Comparison of ENCODE assay signal across 23 cellular contexts in genomic region chr12:8668441-8668840, GRCh38. TPM values are rescaled to one million over a fixed set of nuclear protein-coding genes. Genes with fewer than 3 reads are reported as not detected.
DNase-seq lines count a peak whose midpoint lies in the region; ATAC-seq, FAIRE-seq and TF ChIP-seq lines count a peak whose summit lies in the region.
"Had no signal": no experiment of that assay in that cellular context is flagged by ENCODE, and none has a peak within 500 bp of the region (broad histone marks: within the 10 kb centered on the region; RNA-seq: fewer than 3 reads in every experiment).

No MANE protein-coding gene starts in this region.

- no peak overlapping the region for H3K4me3 Mint-ChIP-seq in naive thymus-derived CD4-positive, alpha-beta T cell
- no peak overlapping the region for H3K4me3 Mint-ChIP-seq in type B pancreatic cell
- H3K4me3 Mint-ChIP-seq: CD4-positive, alpha-beta T cell; IgD-negative memory B cell had no signal

- FAIRE-seq in HepG2 (lab: Jason Lieb, UNC) = no peak
- FAIRE-seq: A204.1 had no signal

- TF ChIP-seq CTCF in HepG2 (CRISPR knock-in tag; IDR thresholded peaks at IDR 0.05) (no peak), type B pancreatic cell (conservative IDR thresholded peaks at IDR 0.05) (no peak)

- peak overlapping the region; percentile 85 for H3K27ac ChIP-seq in caudate nucleus (ENCODE audit: low read depth, low read length)
- H3K27ac ChIP-seq in naive thymus-derived CD4-positive, alpha-beta T cell (ENCODE audit: low read depth, low read length) = no peak overlapping the region
- H3K27ac ChIP-seq in HepG2 (ENCODE audit: extremely low read length, insufficient read depth, low read length) = no peak overlapping the region
- H3K27ac ChIP-seq: RWPE1 had no signal

- no peak overlapping the region for H3K4me3 ChIP-seq in naive thymus-derived CD4-positive, alpha-beta T cell (ENCODE audit: low read length)
- H3K4me3 ChIP-seq in HepG2 (replicated peaks in 1 of 3; ENCODE audit: insufficient read depth in 1 of 3, low read depth in 2 of 3, low read length in 3 of 3) = no peak overlapping the region
- H3K4me3 ChIP-seq: HAP-1 had no signal

- 0% methylated on average over 1 of the region's 2 CpGs for WGBS in HepG2 (ENCODE audit: low lambda C conversion rate)

- DNase-seq in left ventricle myocardium superior = no peak
- no peak for DNase-seq in Right ventricle myocardium inferior (ENCODE audit: missing footprints)
- peak in 36 of 61 donors; percentile 2 to 85 (median 24) for DNase-seq in caudate nucleus (lab: John Stamatoyannopoulos, UW)
- DNase-seq in myocyte (ENCODE audit: low read depth) = peak; percentile 66
- DNase-seq in naive thymus-derived CD4-positive, alpha-beta T cell = no peak
- no peak for DNase-seq in HCEC 1CT
- DNase-seq in HepG2 (ENCODE audit: low spot score) = no peak
- no peak for DNase-seq in type B pancreatic cell (ENCODE audit: extremely low spot score, unreplicated experiment)
- DNase-seq: Calu3; CD4-positive, alpha-beta T cell; DMS79; GF-D8; MV-4-11; NCI-H1436; NCI-H2029 treated with DMSO at 0.1 percent for 48 hours; NCI-H524 had no signal

- no peak overlapping the region for H2AFZ ChIP-seq in HepG2 (ENCODE audit: low read length)

- POLR2A ChIA-PET in naive thymus-derived CD4-positive, alpha-beta T cell (lab: Charles Lee) = interaction anchor here (0.6 kb wide), 1 partner anchor 9 kb away, joined by 7 read pairs; no protein-coding TSS in a partner anchor
- POLR2A ChIA-PET in HepG2 (lab: Yijun Ruan, JAX) = no interaction called here

- BruUV-seq in HepG2 (replicated peaks; lab: Mats Ljungman, UMichigan) = no TSS peak

- peaks cover 0 to 4% (median 0%) of the 10 kb centered on the region in 7 donors for H3K4me1 Mint-ChIP-seq in naive thymus-derived CD4-positive, alpha-beta T cell
- H3K4me1 Mint-ChIP-seq in type B pancreatic cell (ENCODE audit: unreplicated experiment) = no peaks in the 10 kb centered on the region

- TF ChIP-seq RAD21 in HepG2 (CRISPR knock-in tag; IDR thresholded peaks at IDR 0.05) = no peak

- H3K4me1 ChIP-seq in naive thymus-derived CD4-positive, alpha-beta T cell (ENCODE audit: control insufficient read depth in 2 of 2, insufficient read depth in 2 of 2, low read length in 2 of 2) = no peaks in the 10 kb centered on the region
- no peaks in the 10 kb centered on the region for H3K4me1 ChIP-seq in HepG2 (ENCODE audit: insufficient read depth, low read length)
- H3K4me1 ChIP-seq: HAP-1 had no signal

- H3K9me3 Mint-ChIP-seq in naive thymus-derived CD4-positive, alpha-beta T cell = peaks cover 0 to 3% (median 0%) of the 10 kb centered on the region in 11 donors
- peaks cover 4% of the 10 kb centered on the region for H3K9me3 Mint-ChIP-seq in type B pancreatic cell
- H3K9me3 Mint-ChIP-seq: CD4-positive, alpha-beta T cell had no signal

- no peak for TF ChIP-seq POLR2A in HepG2 (IDR thresholded peaks at IDR 0.05; ENCODE audit: insufficient read depth in 1 of 2, low read depth in 2 of 2, low read length in 2 of 2)

- H3K36me3 Mint-ChIP-seq in naive thymus-derived CD4-positive, alpha-beta T cell = no peaks in the 10 kb centered on the region
- peaks cover 6% of the 10 kb centered on the region for H3K36me3 Mint-ChIP-seq in type B pancreatic cell

- no peak overlapping the region for H3K4me2 ChIP-seq in HepG2 (ENCODE audit: low read depth, low read length)

- CTCF ChIA-PET in naive thymus-derived CD4-positive, alpha-beta T cell (lab: Charles Lee) = interaction anchor here (1.1 kb wide), 1 partner anchor 8 kb away, joined by 3 read pairs; no protein-coding TSS in a partner anchor
- CTCF ChIA-PET in HepG2 (lab: Yijun Ruan, JAX; ENCODE audit: low intra/inter-chr PET ratio, low total read pairs) = no interaction called here

- H3K9ac ChIP-seq in HepG2 (ENCODE audit: insufficient read depth, low read depth, low read length) = no peak overlapping the region

- H3K9me3 ChIP-seq in naive thymus-derived CD4-positive, alpha-beta T cell (ENCODE audit: control insufficient read depth in 2 of 3, low read length in 3 of 3) = no peaks in the 10 kb centered on the region
- H3K9me3 ChIP-seq in HepG2 (ENCODE audit: low read length) = no peaks in the 10 kb centered on the region
- H3K9me3 ChIP-seq: HAP-1 had no signal

- peak; percentile 9 for ATAC-seq in left ventricle myocardium superior
- no peak for ATAC-seq in Right ventricle myocardium inferior
- no peak for ATAC-seq in naive thymus-derived CD4-positive, alpha-beta T cell
- no peak for ATAC-seq in HepG2

- H4K20me1 ChIP-seq in HepG2 (ENCODE audit: insufficient read depth, low read length) = no peaks in the 10 kb centered on the region

- peaks cover 5 to 17% (median 11%) of the 10 kb centered on the region in 5 donors for H3K27me3 Mint-ChIP-seq in naive thymus-derived CD4-positive, alpha-beta T cell
- H3K27me3 Mint-ChIP-seq in type B pancreatic cell = no peaks in the 10 kb centered on the region

- H3K27me3 ChIP-seq in naive thymus-derived CD4-positive, alpha-beta T cell (ENCODE audit: control insufficient read depth in 2 of 2, insufficient read depth in 2 of 2, low read length in 2 of 2) = no peaks in the 10 kb centered on the region
- H3K27me3 ChIP-seq in HepG2 (ENCODE audit: control insufficient read depth in 1 of 2, insufficient read depth in 2 of 2, low read length in 2 of 2) = peaks cover 0 to 7% of the 10 kb centered on the region in 2 experiments; a peak in 3 of 5 replicates

- TF ChIP-seq EP300 in HepG2 (IDR thresholded peaks at IDR 0.05; ENCODE audit: low read depth in 2 of 2, low read length in 2 of 2) (no peak), HepG2 (CRISPR knock-in tag; IDR thresholded peaks at IDR 0.05; ENCODE audit: borderline replicate concordance) (no peak)

- intact Hi-C loops in left ventricle myocardium superior (cut with micrococcal nuclease) (no loop called here), Right ventricle myocardium inferior (cut with DNase I) (no loop called here), HepG2 (cut with micrococcal nuclease; ENCODE audit: unreplicated experiment) (no loop called here)
- intact Hi-C loops in naive thymus-derived CD4-positive, alpha-beta T cell (cut with micrococcal nuclease) = no loop called here

- H3K27ac Mint-ChIP-seq in naive thymus-derived CD4-positive, alpha-beta T cell = no peak overlapping the region
- H3K27ac Mint-ChIP-seq in type B pancreatic cell = no peak overlapping the region
- H3K27ac Mint-ChIP-seq: CD4-positive, alpha-beta T cell; IgD-negative memory B cell had no signal

- no peaks in the 10 kb centered on the region for H3K79me2 ChIP-seq in HepG2 (ENCODE audit: insufficient read depth, low read length)

- H3K36me3 ChIP-seq in naive thymus-derived CD4-positive, alpha-beta T cell (ENCODE audit: control insufficient read depth in 2 of 3, insufficient read depth in 3 of 3, low read length in 3 of 3) = no peaks in the 10 kb centered on the region
- H3K36me3 ChIP-seq in HepG2 (replicated peaks in 1 of 2; ENCODE audit: control insufficient read depth in 1 of 2, insufficient read depth in 2 of 2, low read length in 2 of 2) = no peaks in the 10 kb centered on the region
- H3K36me3 ChIP-seq: HAP-1 had no signal

- in situ Hi-C loops in HepG2 (cut with HindIII; ENCODE audit: extremely low pct_ligation_motif_present, low pct_unique_long_range_greater_than_20kb) = no loop called here

RNA-seq across cellular contexts. Expression of gene MFAP5, which starts 5.8 kb away (rescaled TPM):
- total RNA-seq in left ventricle myocardium superior (29.1 TPM), Right ventricle myocardium inferior (56.0 TPM), myocyte (130 and 136 TPM in 2 replicates), HepG2 (2016; rRNA removed; fragmentation: Illumina TruSeq; extraction: Trizol) (not detected in 2 replicates), type B pancreatic cell (ENCODE audit: low replicate concordance) (1.4 and 11.5 TPM in 2 replicates)
- polyA plus RNA-seq in myocyte (2012) = 472 TPM
- not detected for total RNA-seq in naive thymus-derived CD4-positive, alpha-beta T cell
- not detected for polyA plus RNA-seq in naive thymus-derived CD4-positive, alpha-beta T cell
- not detected in 2 replicates for total RNA-seq in HepG2 (2016; cell fraction: cytosol; rRNA removed; fragmentation: Illumina TruSeq; extraction: Trizol; ENCODE audit: low read depth)
- not detected in 2 replicates for total RNA-seq in HepG2 (2016; cell fraction: insoluble cytoplasmic fraction; rRNA removed; fragmentation: Illumina TruSeq; extraction: Trizol)
- total RNA-seq in HepG2 (2016; cell fraction: membrane; rRNA removed; fragmentation: Illumina TruSeq; extraction: Trizol) = not detected in 2 replicates
- total RNA-seq in HepG2 (2016; cell fraction: nucleus; rRNA removed; fragmentation: Illumina TruSeq; extraction: Trizol) = not detected in 2 replicates
- 0.07 TPM in 1 of 2 replicates, not detected in the other for polyA plus RNA-seq in HepG2 (2011; rRNA removed)
- 0.15 and 0.23 TPM in 2 replicates for polyA plus RNA-seq in HepG2 (2011; cell fraction: cytosol; rRNA removed)
- polyA plus RNA-seq in HepG2 (2011; cell fraction: nucleus; rRNA removed) = not detected in 2 replicates
- polyA plus RNA-seq in HepG2 (2012) = not detected in 2 replicates
- not detected in 2 replicates for polyA plus RNA-seq in HepG2 (2016; cell fraction: cytosol; fragmentation: Illumina TruSeq; extraction: Trizol; ENCODE audit: low read depth)
- polyA plus RNA-seq in HepG2 (2016; cell fraction: insoluble cytoplasmic fraction; fragmentation: Illumina TruSeq; extraction: Trizol; ENCODE audit: low read depth) = not detected in 2 replicates
- not detected in 2 replicates for polyA plus RNA-seq in HepG2 (2016; cell fraction: membrane; fragmentation: Illumina TruSeq; extraction: Trizol; ENCODE audit: low read depth)
- not detected in 2 replicates for polyA plus RNA-seq in HepG2 (2016; cell fraction: nucleus; fragmentation: Illumina TruSeq; extraction: Trizol; ENCODE audit: insufficient read depth, low read depth)
- polyA minus RNA-seq in HepG2 (2011; rRNA and poly(A)+ RNA removed; ENCODE audit: low replicate concordance) = 442 TPM in 1 of 2 replicates, not detected in the other
- polyA minus RNA-seq in HepG2 (2011; cell fraction: cytosol; rRNA and poly(A)+ RNA removed) = 0.62 TPM in 1 of 2 replicates, not detected in the other
- 0.52 and 1.2 TPM in 2 replicates for polyA minus RNA-seq in HepG2 (2011; cell fraction: nucleus; rRNA and poly(A)+ RNA removed)
- total RNA-seq: Calu3; CD4-positive, alpha-beta T cell; HT-29; SK-MEL-5 had no signal
- polyA plus RNA-seq: IgD-negative memory B cell had no signal

RNA-seq across cellular contexts. Expression of gene RIMKLB, which starts 29.4 kb away (rescaled TPM):
- total RNA-seq in left ventricle myocardium superior (9.7 TPM), Right ventricle myocardium inferior (12.5 TPM), myocyte (38.3 and 39.1 TPM in 2 replicates), HepG2 (2016; rRNA removed; fragmentation: Illumina TruSeq; extraction: Trizol) (0.21 and 0.33 TPM in 2 replicates), type B pancreatic cell (ENCODE audit: low replicate concordance) (59.8 and 65.2 TPM in 2 replicates)
- polyA plus RNA-seq in myocyte (2012) = 20.3 TPM
- total RNA-seq in naive thymus-derived CD4-positive, alpha-beta T cell = 10 to 100 TPM in 4 of 5 experiments, 1 to 10 TPM in 1; 1.8 to 31.3 (median 18.2) TPM
- polyA plus RNA-seq in naive thymus-derived CD4-positive, alpha-beta T cell = 1 to 10 TPM; 4.0 to 5.7 TPM
- total RNA-seq in HepG2 (2016; cell fraction: cytosol; rRNA removed; fragmentation: Illumina TruSeq; extraction: Trizol; ENCODE audit: low read depth) = not detected in 2 replicates
- total RNA-seq in HepG2 (2016; cell fraction: insoluble cytoplasmic fraction; rRNA removed; fragmentation: Illumina TruSeq; extraction: Trizol) = 0.22 and 0.39 TPM in 2 replicates
- 0.03 TPM in 1 of 2 replicates, not detected in the other for total RNA-seq in HepG2 (2016; cell fraction: membrane; rRNA removed; fragmentation: Illumina TruSeq; extraction: Trizol)
- total RNA-seq in HepG2 (2016; cell fraction: nucleus; rRNA removed; fragmentation: Illumina TruSeq; extraction: Trizol) = 0.78 and 1.7 TPM in 2 replicates
- polyA plus RNA-seq in HepG2 (2011; rRNA removed) = 0.35 and 0.40 TPM in 2 replicates
- 0.15 and 0.18 TPM in 2 replicates for polyA plus RNA-seq in HepG2 (2011; cell fraction: cytosol; rRNA removed)
- polyA plus RNA-seq in HepG2 (2011; cell fraction: nucleus; rRNA removed) = 0.96 and 2.2 TPM in 2 replicates
- 0.52 and 1.0 TPM in 2 replicates for polyA plus RNA-seq in HepG2 (2012)
- polyA plus RNA-seq in HepG2 (2016; cell fraction: cytosol; fragmentation: Illumina TruSeq; extraction: Trizol; ENCODE audit: low read depth) = not detected in 2 replicates
- polyA plus RNA-seq in HepG2 (2016; cell fraction: insoluble cytoplasmic fraction; fragmentation: Illumina TruSeq; extraction: Trizol; ENCODE audit: low read depth) = 0.30 TPM in 1 of 2 replicates, not detected in the other
- not detected in 2 replicates for polyA plus RNA-seq in HepG2 (2016; cell fraction: membrane; fragmentation: Illumina TruSeq; extraction: Trizol; ENCODE audit: low read depth)
- 1.3 and 1.8 TPM in 2 replicates for polyA plus RNA-seq in HepG2 (2016; cell fraction: nucleus; fragmentation: Illumina TruSeq; extraction: Trizol; ENCODE audit: insufficient read depth, low read depth)
- 0.06 and 372 TPM in 2 replicates for polyA minus RNA-seq in HepG2 (2011; rRNA and poly(A)+ RNA removed; ENCODE audit: low replicate concordance)
- polyA minus RNA-seq in HepG2 (2011; cell fraction: cytosol; rRNA and poly(A)+ RNA removed) = 0.89 and 1.3 TPM in 2 replicates
- polyA minus RNA-seq in HepG2 (2011; cell fraction: nucleus; rRNA and poly(A)+ RNA removed) = 2.2 and 2.6 TPM in 2 replicates
- total RNA-seq: HT-29 had no signal

RNA-seq across cellular contexts. Expression of gene AICDA, which starts 55.8 kb away (rescaled TPM):
- total RNA-seq in left ventricle myocardium superior (not detected), Right ventricle myocardium inferior (0.08 TPM), myocyte (0.43 TPM in 1 of 2 replicates, not detected in the other), HepG2 (2016; rRNA removed; fragmentation: Illumina TruSeq; extraction: Trizol) (not detected in 2 replicates), type B pancreatic cell (ENCODE audit: low replicate concordance) (0.21 TPM in 1 of 2 replicates, not detected in the other)
- 0.20 TPM for polyA plus RNA-seq in myocyte (2012)
- total RNA-seq in naive thymus-derived CD4-positive, alpha-beta T cell = not detected
- polyA plus RNA-seq in naive thymus-derived CD4-positive, alpha-beta T cell = not detected
- total RNA-seq in HepG2 (2016; cell fraction: cytosol; rRNA removed; fragmentation: Illumina TruSeq; extraction: Trizol; ENCODE audit: low read depth) = not detected in 2 replicates
- not detected in 2 replicates for total RNA-seq in HepG2 (2016; cell fraction: insoluble cytoplasmic fraction; rRNA removed; fragmentation: Illumina TruSeq; extraction: Trizol)
- total RNA-seq in HepG2 (2016; cell fraction: membrane; rRNA removed; fragmentation: Illumina TruSeq; extraction: Trizol) = not detected in 2 replicates
- total RNA-seq in HepG2 (2016; cell fraction: nucleus; rRNA removed; fragmentation: Illumina TruSeq; extraction: Trizol) = not detected in 2 replicates
- not detected in 2 replicates for polyA plus RNA-seq in HepG2 (2011; rRNA removed)
- polyA plus RNA-seq in HepG2 (2011; cell fraction: cytosol; rRNA removed) = not detected in 2 replicates
- not detected in 2 replicates for polyA plus RNA-seq in HepG2 (2011; cell fraction: nucleus; rRNA removed)
- not detected in 2 replicates for polyA plus RNA-seq in HepG2 (2012)
- not detected in 2 replicates for polyA plus RNA-seq in HepG2 (2016; cell fraction: cytosol; fragmentation: Illumina TruSeq; extraction: Trizol; ENCODE audit: low read depth)
- not detected in 2 replicates for polyA plus RNA-seq in HepG2 (2016; cell fraction: insoluble cytoplasmic fraction; fragmentation: Illumina TruSeq; extraction: Trizol; ENCODE audit: low read depth)
- not detected in 2 replicates for polyA plus RNA-seq in HepG2 (2016; cell fraction: membrane; fragmentation: Illumina TruSeq; extraction: Trizol; ENCODE audit: low read depth)
- polyA plus RNA-seq in HepG2 (2016; cell fraction: nucleus; fragmentation: Illumina TruSeq; extraction: Trizol; ENCODE audit: insufficient read depth, low read depth) = not detected in 2 replicates
- 0.30 TPM in 1 of 2 replicates, not detected in the other for polyA minus RNA-seq in HepG2 (2011; rRNA and poly(A)+ RNA removed; ENCODE audit: low replicate concordance)
- polyA minus RNA-seq in HepG2 (2011; cell fraction: cytosol; rRNA and poly(A)+ RNA removed) = not detected in 2 replicates
- not detected in 2 replicates for polyA minus RNA-seq in HepG2 (2011; cell fraction: nucleus; rRNA and poly(A)+ RNA removed)
- total RNA-seq: Calu3; CD4-positive, alpha-beta T cell; HT-29; LHCN-M2 had no signal

Comparison
In these comparisons a context has a peak if more than half of its experiments do, and no peak if none do; other contexts are left out.
1. DNase-seq: peak in caudate nucleus (36 of 61) and myocyte (single experiment); none in left ventricle myocardium superior (single experiment), Right ventricle myocardium inferior (single experiment), naive thymus-derived CD4-positive, alpha-beta T cell (0 of 9), HCEC 1CT (single experiment), HepG2 (single experiment) and type B pancreatic cell (single experiment).